Comparison of ENCODE assay signal across 24 cellular contexts in genomic region chr7:81648716-81649115, GRCh38.
DNase-seq lines count a peak whose midpoint lies in the region; ATAC-seq and TF ChIP-seq lines count a peak whose summit lies in the region.
"Had no signal": no experiment of that assay in that cellular context is flagged by ENCODE, and none has a peak within 500 bp of the region (broad histone marks: within the 10 kb centered on the region; RNA-seq: fewer than 3 reads in every experiment).

No MANE protein-coding gene starts in this region.

- TF ChIP-seq CTCF in ascending aorta (IDR thresholded peaks at IDR 0.05) (no peak), smooth muscle cell (IDR thresholded peaks at IDR 0.05; ENCODE audit: borderline replicate concordance, insufficient read depth, poor library complexity, severe bottlenecking) (no peak)

- H3K27ac ChIP-seq in ACC112 (ENCODE audit: low read depth, low read length) (peak overlapping the region; percentile 7; the same call in 1 of the 2 replicates), ascending aorta (peak overlapping the region; percentile 43 to 51), smooth muscle cell (ENCODE audit: low read depth) (no peak overlapping the region)
- H3K27ac ChIP-seq: 22Rv1, RWPE1 had no signal

- H4K20me1 ChIP-seq in smooth muscle cell (ENCODE audit: low read depth), result no peaks in the 10 kb centered on the region

- H3K79me2 ChIP-seq in ACC112 (ENCODE audit: control insufficient read depth, insufficient read depth, low read length, unreplicated experiment), result no peaks in the 10 kb centered on the region
- H3K79me2 ChIP-seq in smooth muscle cell (ENCODE audit: low read depth), result no peaks in the 10 kb centered on the region

- peaks cover 6% of the 10 kb centered on the region for H3K4me1 ChIP-seq in ACC112 (ENCODE audit: control insufficient read depth, insufficient read depth, low read length, unreplicated experiment)
- H3K4me1 ChIP-seq in ascending aorta, result no peaks in the 10 kb centered on the region
- H3K4me1 ChIP-seq in smooth muscle cell (ENCODE audit: low read depth), result no peaks in the 10 kb centered on the region

- peaks cover 0 to 11% of the 10 kb centered on the region in 2 donors for H3K9me3 ChIP-seq in ascending aorta
- H3K9me3 ChIP-seq in smooth muscle cell (replicated peaks; ENCODE audit: low read depth), result peaks cover 5% of the 10 kb centered on the region

- H3K27me3 ChIP-seq in ACC112 (ENCODE audit: insufficient read depth, low read length), result no peaks in the 10 kb centered on the region
- H3K27me3 ChIP-seq in ascending aorta, result no peaks in the 10 kb centered on the region
- H3K27me3 ChIP-seq in smooth muscle cell (ENCODE audit: low read depth), result no peaks in the 10 kb centered on the region
- H3K27me3 ChIP-seq: BE2C had no signal

- H2AFZ ChIP-seq in ACC112 (ENCODE audit: low read length, unreplicated experiment), result peak overlapping the region; percentile 40
- H2AFZ ChIP-seq in smooth muscle cell (ENCODE audit: low read depth), result peak overlapping the region; percentile 45

- WGBS in smooth muscle cell (ENCODE audit: low lambda C conversion rate), result 78% methylated on average over 1 of the region's 1 CpG

- ATAC-seq in HG02981 (IDR thresholded peaks at IDR 0.05; ENCODE audit: unreplicated experiment), result no peak
- ATAC-seq: HCT116, HepG2, K562 had no signal

- DNase-seq in ascending aorta (ENCODE audit: low spot score in 2 of 2), result no peak
- DNase-seq in fibroblast of peridontal ligament (ENCODE audit: extremely low read depth), result peak; percentile 63
- no peak for DNase-seq in smooth muscle cell (lab: John Stamatoyannopoulos, UW; ENCODE audit: unreplicated experiment)
- DNase-seq in stimulated activated CD4-positive, alpha-beta T cell treated with anti-CD3 and anti-CD28 coated beads, Interleukin-12 subunit alpha, Interleukin-12 subunit beta, amount 100 ng/mL, for 4 hours, result no peak
- DNase-seq in NCI-H1048 (lab: John Stamatoyannopoulos, UW), result no peak
- DNase-seq: ACHN; BE2C; CD8-positive, alpha-beta memory T cell; DMS 273 treated with DMSO at 0.1 percent for 48 hours; DMS79; GF-D8; NCI-H1417; NCI-H1694; NCI-H2029 treated with DMSO at 0.1 percent for 48 hours; NCI-H2227 treated with DMSO at 0.1 percent for 48 hours; NCI-H526 treated with DMSO at 0.1 percent for 48 hours; SHP77 had no signal

- H3F3A ChIP-seq in smooth muscle cell (ENCODE audit: low read depth), result no peaks in the 10 kb centered on the region

- no peak overlapping the region for H3K4me2 ChIP-seq in smooth muscle cell

- H3K4me3 ChIP-seq in ACC112 (ENCODE audit: low read depth, low read length), result no peak overlapping the region
- no peak overlapping the region for H3K4me3 ChIP-seq in ascending aorta
- H3K4me3 ChIP-seq in smooth muscle cell, result no peak overlapping the region
- H3K4me3 ChIP-seq: K562 had no signal

- H3K36me3 ChIP-seq in ACC112 (ENCODE audit: insufficient read depth, low read length) (no peaks in the 10 kb centered on the region), ascending aorta (no peaks in the 10 kb centered on the region), smooth muscle cell (ENCODE audit: low read depth) (peaks cover 9% of the 10 kb centered on the region)
- H3K36me3 ChIP-seq: BE2C had no signal

- intact Hi-C loops in ascending aorta (cut with DNase I), result no loop called here

- no peak overlapping the region for H3K9ac ChIP-seq in smooth muscle cell (ENCODE audit: low read depth)
